ENCODE assay signal across 8 cellular contexts in genomic region chr7:100611983-100612729, GRCh38. TPM values are rescaled to one million over a fixed set of nuclear protein-coding genes. Genes with fewer than 3 reads are reported as not detected.
DNase-seq lines count a peak whose midpoint lies in the region; ATAC-seq and TF ChIP-seq lines count a peak whose summit lies in the region.

Gene MOSPD3, plus strand, starts transcription at chr7:100612540. Its CDS starts 252 bp downstream, at chr7:100612792.

- CTCF ChIA-PET in activated CD8-positive, alpha-beta memory T cell treated with anti-CD3 and anti-CD28 coated beads for 36 hours (lab: Charles Lee): interaction anchor here (0.6 to 2.5 kb wide), 15 partner anchors 9 to 531 kb away, joined by 3 to 17 read pairs (median 5); partner anchors contain the start of genes FBXO24, LRCH4 and POP7

- TF ChIP-seq CTCF in GM20000 (IDR thresholded peaks at IDR 0.05; ENCODE audit: extremely low read depth, missing control alignments) (no peak), lung (IDR thresholded peaks at IDR 0.05; ENCODE audit: control extremely low read depth, extremely low read depth) (no peak)

- H3K27ac ChIP-seq in lung (ENCODE audit: low read depth in 1 of 2, low read length in 1 of 2): peak within 1 kb of the TSS; percentile 87 to 93

- WGBS in lung, 2 donors: 0% methylated on average over 61 of the region's 61 CpGs

- H3K9me3 ChIP-seq in lung (ENCODE audit: control insufficient read depth in 2 of 2, insufficient read depth in 1 of 2, low read length in 1 of 2): no peaks in the 10 kb centered on the region

- peak; percentile 98 for ATAC-seq in lung (ENCODE audit: insufficient read depth, low FRiP score)

- no peaks in the 10 kb centered on the region for H3K36me3 ChIP-seq in lung (ENCODE audit: control insufficient read depth in 2 of 2, insufficient read depth in 2 of 2, low read length in 2 of 2)

- no peaks in the 10 kb centered on the region for H3K27me3 ChIP-seq in lung (ENCODE audit: control insufficient read depth, insufficient read depth)

- H3K4me1 ChIP-seq in lung (ENCODE audit: control insufficient read depth in 2 of 2, insufficient read depth in 2 of 2, low read length in 2 of 2): peaks cover 0 to 7% of the 10 kb centered on the region in 2 donors

- peak within 1 kb of the TSS; percentile 65 for H3K4me3 ChIP-seq in lung

- POLR2A ChIA-PET in activated CD8-positive, alpha-beta memory T cell treated with anti-CD3 and anti-CD28 coated beads for 36 hours (lab: Charles Lee): interaction anchor here (0.8 to 2.8 kb wide), 7 partner anchors 14 to 183 kb away, joined by 3 to 23 read pairs (median 10); partner anchors contain the start of genes FBXO24, LRCH4 and POP7

- DNase-seq in COLO668 (lab: John Stamatoyannopoulos, UW; ENCODE audit: unreplicated experiment) (peak; percentile 97), GM20000 (ENCODE audit: low spot score) (peak; percentile 99), HT-29 (ENCODE audit: low spot score) (peak; percentile 99), NOMO-1 (lab: John Stamatoyannopoulos, UW; ENCODE audit: unreplicated experiment in 2 of 2) (peak; percentile 99 to 100), lung (ENCODE audit: low spot score) (peak; percentile 100)
- peak; percentile 94 for DNase-seq in effector CD8-positive, alpha-beta T cell (lab: John Stamatoyannopoulos, UW)
- DNase-seq in stimulated activated CD4-positive, alpha-beta T cell treated with anti-CD3 and anti-CD28 coated beads, TNF-alpha, amount 100 ng/mL, for 4 hours (ENCODE audit: low read depth in 3 of 3): peak; percentile 95 to 99 (median 97)

RNA-seq across cellular contexts. Expression of gene MOSPD3, which starts in this region (rescaled TPM):
- total RNA-seq in HT-29 (2014; rRNA removed; shearing (Covaris generic)): 16.4 and 18.4 TPM in 2 replicates
- total RNA-seq in activated CD8-positive, alpha-beta memory T cell treated with anti-CD3 and anti-CD28 coated beads for 36 hours: 10 to 100 TPM; 15.4 to 16.7 TPM
- 10 to 100 TPM; 13.2 to 26.9 TPM for total RNA-seq in lung
- polyA plus RNA-seq in lung: 10 to 100 TPM; 15.5 to 18.8 TPM

Comparison
In these comparisons a context has a peak if more than half of its experiments do, and no peak if none do; other contexts are left out.
1. Peak in every context shown above with its lines: DNase-seq, ATAC-seq, H3K4me3 ChIP-seq and H3K27ac ChIP-seq.